8 cellular contexts compared by ENCODE assay signal in genomic region chr3:54830658-54831057, GRCh38.
DNase-seq lines count a peak whose midpoint lies in the region; ATAC-seq and TF ChIP-seq lines count a peak whose summit lies in the region.
"Had no signal": no experiment of that assay in that cellular context is flagged by ENCODE, and none has a peak within 500 bp of the region (broad histone marks: within the 10 kb centered on the region; RNA-seq: fewer than 3 reads in every experiment).

No MANE protein-coding gene starts in this region.

- no peak overlapping the region for H2BK5ac ChIP-seq in mesendoderm (ENCODE audit: low read length)

- no peaks in the 10 kb centered on the region for H3K27me3 ChIP-seq in mesendoderm (ENCODE audit: insufficient read depth, low read length, poor library complexity)

- ATAC-seq in HG03175 (IDR thresholded peaks at IDR 0.05; ENCODE audit: unreplicated experiment) (peak; percentile 43), HG02642 (IDR thresholded peaks at IDR 0.05; ENCODE audit: poor library complexity, unreplicated experiment) (no peak), HG03378 (IDR thresholded peaks at IDR 0.05; ENCODE audit: unreplicated experiment) (no peak)

- H3K23ac ChIP-seq in mesendoderm (ENCODE audit: low read length) = no peak overlapping the region

- TF ChIP-seq CTCF in WI38 (IDR thresholded peaks at IDR 0.05; ENCODE audit: low read depth, low read length) = peak; percentile 76

- no peaks in the 10 kb centered on the region for H3K36me3 ChIP-seq in mesendoderm (ENCODE audit: control insufficient read depth, insufficient read depth, low read length)

- H3K79me2 ChIP-seq in mesendoderm (ENCODE audit: control insufficient read depth, insufficient read depth, low read length) = no peaks in the 10 kb centered on the region

- no peak overlapping the region for H3K4me2 ChIP-seq in mesendoderm (ENCODE audit: low read length)

- H3K56ac ChIP-seq in mesendoderm (ENCODE audit: low read length) = no peak overlapping the region

- H4K8ac ChIP-seq in mesendoderm (ENCODE audit: low read depth, low read length) = no peak overlapping the region

- no peak overlapping the region for H3K18ac ChIP-seq in mesendoderm (ENCODE audit: low read length)

- H3K79me1 ChIP-seq in mesendoderm (ENCODE audit: low read length) = no peaks in the 10 kb centered on the region

- H4K5ac ChIP-seq in mesendoderm (ENCODE audit: low read length) = no peak overlapping the region

- no peak overlapping the region for H2BK15ac ChIP-seq in mesendoderm (replicated peaks; ENCODE audit: low read depth)

- H3K4me1 ChIP-seq in mesendoderm (ENCODE audit: control insufficient read depth, low read depth, low read length) = no peaks in the 10 kb centered on the region

- no peak overlapping the region for H2AK5ac ChIP-seq in mesendoderm (ENCODE audit: low read length)

- H2BK120ac ChIP-seq in mesendoderm (ENCODE audit: low read depth, low read length) = no peak overlapping the region

- DNase-seq in EH (ENCODE audit: low read depth) (peak; percentile 26), mesendoderm (peak; percentile 76), NCI-H187 (lab: John Stamatoyannopoulos, UW) (no peak)

- WGBS in mesendoderm (ENCODE audit: extremely low coverage, insufficient coverage, low lambda C conversion rate) = no CpG with 5 or more reads among the region's 8 CpGs

- H3K4me3 ChIP-seq in WI38 (ENCODE audit: low read depth, low read length) (no peak overlapping the region), mesendoderm (ENCODE audit: low read length) (no peak overlapping the region)
- H3K4me3 ChIP-seq: SK-N-MC had no signal

- no peak overlapping the region for H3K9ac ChIP-seq in mesendoderm (ENCODE audit: low read length)

- H3K4ac ChIP-seq in mesendoderm (ENCODE audit: low read depth, low read length) = no peak overlapping the region

- no peak overlapping the region for H3K27ac ChIP-seq in mesendoderm (ENCODE audit: low read depth, low read length)
- H3K27ac ChIP-seq: SK-N-MC had no signal

Comparison
In these comparisons a context has a peak if more than half of its experiments do, and no peak if none do; other contexts are left out.
1. DNase-seq: peak in EH (single experiment) and mesendoderm (single experiment); none in NCI-H187 (0 of 2).